ENCODE assay signal across 8 cellular contexts in the genomic region with DNA sequence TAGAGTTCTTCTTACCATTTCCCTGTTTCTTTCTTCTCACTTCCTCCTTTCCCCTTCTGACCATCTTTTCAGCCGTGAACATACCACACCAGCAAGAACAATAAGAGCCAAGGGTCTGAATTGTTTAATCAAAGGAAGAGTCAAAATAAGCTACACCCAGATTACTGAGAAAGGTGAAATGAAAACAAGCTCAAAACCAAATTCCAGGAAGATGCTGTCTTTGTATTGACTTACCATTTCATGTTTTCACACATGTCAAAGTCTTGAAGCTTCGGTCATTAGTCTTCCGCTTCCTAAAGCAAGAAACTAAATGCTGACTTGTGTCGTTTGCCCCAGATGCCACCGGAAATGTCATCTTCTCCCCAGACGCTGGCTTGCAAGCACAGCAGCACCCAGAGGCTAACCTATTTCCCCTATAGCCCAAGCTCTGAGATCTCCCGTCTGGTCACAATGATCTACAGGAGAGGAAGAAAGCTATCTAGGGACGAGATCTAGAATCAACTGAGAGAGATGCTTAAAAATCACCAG.
DNase-seq lines count a peak whose midpoint lies in the region; ATAC-seq and TF ChIP-seq lines count a peak whose summit lies in the region.

No MANE protein-coding gene starts in this region.

- H3K27me3 ChIP-seq in CD4-positive, alpha-beta T cell (ENCODE audit: control insufficient read depth, insufficient read depth, low read length): no peaks in the 10 kb centered on the region
- H3K27me3 ChIP-seq in lower lobe of right lung (ENCODE audit: low read depth) (no peaks in the 10 kb centered on the region), psoas muscle (ENCODE audit: insufficient read depth in 3 of 3, low read length in 2 of 3) (no peaks in the 10 kb centered on the region)

- peaks cover 76% of the 10 kb centered on the region for H3K36me3 Mint-ChIP-seq in CD4-positive, alpha-beta T cell (ENCODE audit: low read depth)

- H3K27me3 Mint-ChIP-seq in CD4-positive, alpha-beta T cell: no peaks in the 10 kb centered on the region

- H3K27ac ChIP-seq in CD4-positive, alpha-beta T cell (ENCODE audit: low read depth, low read length): peak overlapping the region; percentile 68
- H3K27ac ChIP-seq in lower lobe of right lung: peak overlapping the region; percentile 78
- no peak overlapping the region for H3K27ac ChIP-seq in psoas muscle

- H3K4me1 ChIP-seq in lower lobe of right lung (no peaks in the 10 kb centered on the region), psoas muscle (no peaks in the 10 kb centered on the region)

- ATAC-seq in CD4-positive, alpha-beta T cell (ENCODE audit: poor library complexity): peak; percentile 57
- peak; percentile 77 for ATAC-seq in GM21447 (IDR thresholded peaks at IDR 0.05; ENCODE audit: unreplicated experiment)
- peak; percentile 78 to 84 for ATAC-seq in lower lobe of right lung
- ATAC-seq in psoas muscle: no peak

- no peak for TF ChIP-seq CTCF in CD4-positive, alpha-beta T cell (IDR thresholded peaks at IDR 0.05)
- TF ChIP-seq CTCF in lower lobe of right lung (IDR thresholded peaks at IDR 0.05): no peak
- TF ChIP-seq CTCF in psoas muscle (IDR thresholded peaks at IDR 0.05): no peak

- WGBS in psoas muscle, 3 donors: 86 to 88% (median 86%) methylated on average over 8 of the region's 8 CpGs

- no peaks in the 10 kb centered on the region for H3K9me3 Mint-ChIP-seq in CD4-positive, alpha-beta T cell

- H3K4me3 Mint-ChIP-seq in CD4-positive, alpha-beta T cell: peak overlapping the region; percentile 99

- H3K4me1 Mint-ChIP-seq in CD4-positive, alpha-beta T cell (ENCODE audit: low read depth): peaks cover 78% of the 10 kb centered on the region

- POLR2A ChIA-PET in CD4-positive, alpha-beta T cell (lab: Charles Lee): interaction anchor here (0.8 to 7.2 kb wide), 28 partner anchors 8 to 946 kb away, joined by 3 to 96 read pairs (median 5); a partner anchor contains a TSS

- H3K4me3 ChIP-seq in lower lobe of right lung (peak overlapping the region; percentile 40), psoas muscle (no peak overlapping the region)

- intact Hi-C loops in CD4-positive, alpha-beta T cell (cut with DNase I, micrococcal nuclease): loop anchor here (1.0 to 5.0 kb wide), 5 partner anchors 9 to 181 kb away; no protein-coding TSS in a partner anchor
- intact Hi-C loops in lower lobe of right lung (cut with DNase I): no loop called here
- intact Hi-C loops in psoas muscle (cut with DNase I): no loop called here

- peak; percentile 34 to 75 (median 58) for DNase-seq in CD4-positive, alpha-beta T cell
- DNase-seq in Kasumi-1 (lab: John Stamatoyannopoulos, UW) (peak; percentile 88 to 89), lower lobe of right lung (peak; percentile 60), NCI-H2081 treated with DMSO at 0.1 percent for 48 hours (lab: John Stamatoyannopoulos, UW) (no peak), DMS153 treated with DMSO at 0.1 percent for 48 hours (lab: John Stamatoyannopoulos, UW; ENCODE audit: unreplicated experiment) (no peak), psoas muscle (no peak)
- peak; percentile 78 for DNase-seq in activated CD8-positive, alpha-beta memory T cell treated with anti-CD3 and anti-CD28 coated beads, Interleukin-2, amount 50 U/mL, for 48 hours

- CTCF ChIA-PET in CD4-positive, alpha-beta T cell (lab: Charles Lee): interaction anchor here (0.6 to 1.2 kb wide), 5 partner anchors 8 to 1892 kb away, joined by 3 to 6 read pairs (median 4); no protein-coding TSS in a partner anchor

- H3K9me3 ChIP-seq in CD4-positive, alpha-beta T cell (ENCODE audit: control insufficient read depth, low read length): no peaks in the 10 kb centered on the region
- no peaks in the 10 kb centered on the region for H3K9me3 ChIP-seq in lower lobe of right lung
- H3K9me3 ChIP-seq in psoas muscle: no peaks in the 10 kb centered on the region

- peak overlapping the region; percentile 96 for H3K27ac Mint-ChIP-seq in CD4-positive, alpha-beta T cell

- no peaks in the 10 kb centered on the region for H3K36me3 ChIP-seq in lower lobe of right lung
- no peaks in the 10 kb centered on the region for H3K36me3 ChIP-seq in psoas muscle (ENCODE audit: insufficient read depth in 1 of 2, low read depth in 1 of 2)

Comparison
In these comparisons a context has a peak if more than half of its experiments do, and no peak if none do; other contexts are left out.
1. ATAC-seq: peak in CD4-positive, alpha-beta T cell (single experiment), GM21447 (single experiment) and lower lobe of right lung (2 of 2); none in psoas muscle (0 of 4).
2. DNase-seq: peak in CD4-positive, alpha-beta T cell (10 of 10), Kasumi-1 (2 of 2), activated CD8-positive, alpha-beta memory T cell treated with anti-CD3 and anti-CD28 coated beads, Interleukin-2, amount 50 U/mL, for 48 hours (single experiment) and lower lobe of right lung (single experiment); none in NCI-H2081 treated with DMSO at 0.1 percent for 48 hours (single experiment), DMS153 treated with DMSO at 0.1 percent for 48 hours (single experiment) and psoas muscle (0 of 2).
3. intact Hi-C loops: an anchor here in CD4-positive, alpha-beta T cell (1.0 to 5.0 kb wide); none called in lower lobe of right lung and psoas muscle.